8 cellular contexts compared by ENCODE assay signal in the genomic region with DNA sequence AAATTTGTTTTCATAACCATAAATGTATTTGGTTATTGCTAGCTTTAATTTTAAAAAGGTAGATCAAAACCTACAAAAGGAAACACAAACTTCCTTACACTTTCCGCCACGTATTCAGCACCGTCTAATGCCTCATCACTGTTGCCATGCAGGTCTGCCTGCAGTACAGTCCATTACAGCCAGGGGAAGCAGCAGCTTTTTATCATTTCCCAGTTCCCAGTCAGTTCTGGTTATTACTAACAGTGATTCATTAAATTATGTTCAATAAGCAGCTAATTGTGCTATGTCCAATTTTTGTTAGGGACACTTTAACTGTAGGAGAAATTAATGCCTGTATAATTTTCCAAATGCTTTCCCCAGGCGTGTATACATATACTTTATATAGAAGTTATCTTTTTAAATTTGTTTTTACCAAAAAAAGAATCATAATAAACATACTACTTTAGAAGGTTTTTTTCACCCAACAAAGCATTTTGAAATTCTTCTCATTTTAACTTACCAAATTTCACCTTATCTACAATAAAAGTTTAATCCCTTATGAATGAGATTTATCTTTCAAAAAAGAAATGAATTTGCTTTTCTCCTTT.
A peak's percentile ranks its signal among the peaks of the same experiment; 100 is the strongest.
DNase-seq lines count a peak whose midpoint lies in the region; ATAC-seq and TF ChIP-seq lines count a peak whose summit lies in the region.

No MANE protein-coding gene starts in this region.

- 0 to 80% methylated on average over 1 of the region's 4 CpGs for WGBS in mesodermal cell (ENCODE audit: insufficient coverage in 2 of 2), 2 experiments

- CTCF ChIA-PET in WTC11 (lab: Charles Lee), result interaction anchor here (0.5 to 1.3 kb wide), 16 partner anchors 9 to 838 kb away, joined by 3 to 6 read pairs (median 3); no protein-coding TSS in a partner anchor

- H4K20me1 ChIP-seq in Loucy (ENCODE audit: insufficient read depth, low read length, poor library complexity, severe bottlenecking), result no peaks in the 10 kb centered on the region

- no peak overlapping the region for H3K27ac Mint-ChIP-seq in WTC11
- H3K27ac Mint-ChIP-seq in effector memory CD8-positive, alpha-beta T cell, result no peak overlapping the region
- H3K27ac Mint-ChIP-seq in stimulated activated naive CD8-positive, alpha-beta T cell treated with anti-CD3 and anti-CD28 coated beads, Interleukin-15, amount 100 ng/mL, for 72 hours, result no peak overlapping the region

- H3K27me3 Mint-ChIP-seq in WTC11 (ENCODE audit: low read depth), result no peaks in the 10 kb centered on the region
- H3K27me3 Mint-ChIP-seq in effector memory CD8-positive, alpha-beta T cell, result peaks cover 5 to 20% of the 10 kb centered on the region in 2 donors
- peaks cover 6% of the 10 kb centered on the region for H3K27me3 Mint-ChIP-seq in stimulated activated naive CD8-positive, alpha-beta T cell treated with anti-CD3 and anti-CD28 coated beads, Interleukin-15, amount 100 ng/mL, for 72 hours

- H3K36me3 ChIP-seq in Loucy (ENCODE audit: insufficient read depth, low read length), result no peaks in the 10 kb centered on the region
- no peaks in the 10 kb centered on the region for H3K36me3 ChIP-seq in mesodermal cell (ENCODE audit: control insufficient read depth, insufficient read depth, low read length)

- TF ChIP-seq CTCF in Loucy (conservative IDR thresholded peaks at IDR 0.05; ENCODE audit: low read length) (peak; percentile 83), WTC11 (IDR thresholded peaks at IDR 0.05) (peak; percentile 60)

- H3K9ac ChIP-seq in Loucy (ENCODE audit: low read depth, low read length, poor library complexity, severe bottlenecking), result no peak overlapping the region

- H3K9me3 ChIP-seq in Loucy (ENCODE audit: insufficient read depth, low read depth, low read length) (no peaks in the 10 kb centered on the region), mesodermal cell (ENCODE audit: control insufficient read depth, low read length) (no peaks in the 10 kb centered on the region)

- H3K36me3 Mint-ChIP-seq in WTC11, result no peaks in the 10 kb centered on the region
- H3K36me3 Mint-ChIP-seq in effector memory CD8-positive, alpha-beta T cell (ENCODE audit: insufficient read depth), result no peaks in the 10 kb centered on the region

- ATAC-seq in WTC11, result peak; percentile 91
- peak; percentile 90 for ATAC-seq in effector memory CD8-positive, alpha-beta T cell (replicated peaks)
- ATAC-seq in stimulated activated naive CD8-positive, alpha-beta T cell treated with anti-CD3 and anti-CD28 coated beads, Interleukin-15, amount 100 ng/mL, for 72 hours, result peak; percentile 96

- POLR2A ChIA-PET in WTC11 (lab: Charles Lee), result no interaction called here

- no peaks in the 10 kb centered on the region for H3K27me3 ChIP-seq in Loucy (ENCODE audit: insufficient read depth, low read length, poor library complexity, severe bottlenecking)

- H3K27ac ChIP-seq in mesodermal cell (ENCODE audit: low read depth, low read length, severe bottlenecking), result peak overlapping the region; percentile 92

- no peaks in the 10 kb centered on the region for H3K9me2 ChIP-seq in Loucy (replicated peaks; ENCODE audit: low read depth, low read length)

- peaks cover 64% of the 10 kb centered on the region for H3K4me1 ChIP-seq in Loucy (ENCODE audit: insufficient read depth, low read length, poor library complexity, severe bottlenecking)
- peaks cover 23% of the 10 kb centered on the region for H3K4me1 ChIP-seq in mesodermal cell (ENCODE audit: control insufficient read depth, insufficient read depth, low read length, poor library complexity, severe bottlenecking)

- H3K9me3 Mint-ChIP-seq in WTC11, result no peaks in the 10 kb centered on the region
- H3K9me3 Mint-ChIP-seq in effector memory CD8-positive, alpha-beta T cell, result no peaks in the 10 kb centered on the region
- H3K9me3 Mint-ChIP-seq in stimulated activated naive CD8-positive, alpha-beta T cell treated with anti-CD3 and anti-CD28 coated beads, Interleukin-15, amount 100 ng/mL, for 72 hours, result no peaks in the 10 kb centered on the region

- no peak overlapping the region for H3K4me3 Mint-ChIP-seq in WTC11
- H3K4me3 Mint-ChIP-seq in effector memory CD8-positive, alpha-beta T cell, result no peak overlapping the region
- H3K4me3 Mint-ChIP-seq in stimulated activated naive CD8-positive, alpha-beta T cell treated with anti-CD3 and anti-CD28 coated beads, Interleukin-15, amount 100 ng/mL, for 72 hours, result no peak overlapping the region

- no peaks in the 10 kb centered on the region for H3F3A ChIP-seq in Loucy (ENCODE audit: low read depth)

- H3K4me2 ChIP-seq in Loucy (ENCODE audit: low read depth, low read length, poor library complexity, severe bottlenecking), result peak overlapping the region; percentile 46

- H3K4me3 ChIP-seq in Loucy (ENCODE audit: low read length, poor library complexity, severe bottlenecking), result peak overlapping the region; percentile 40
- no peak overlapping the region for H3K4me3 ChIP-seq in mesodermal cell (ENCODE audit: extremely low read depth, insufficient read depth, low read length, poor library complexity, severe bottlenecking)

- H3K79me2 ChIP-seq in Loucy (ENCODE audit: insufficient read depth, low read length), result no peaks in the 10 kb centered on the region

- peak; percentile 62 for DNase-seq in SIG-M5 treated with dmso at 0.1 percent for 504 hours (lab: John Stamatoyannopoulos, UW; ENCODE audit: unreplicated experiment)
- DNase-seq in SIG-M5 (lab: John Stamatoyannopoulos, UW), result no peak
- DNase-seq in HCEC 1CT, result peak; percentile 79
- DNase-seq in WTC11 (ENCODE audit: low spot score), result peak; percentile 43
- peak; percentile 4 to 13 (median 11) for DNase-seq in effector memory CD8-positive, alpha-beta T cell
- DNase-seq in stimulated activated naive CD8-positive, alpha-beta T cell treated with anti-CD3 and anti-CD28 coated beads, Interleukin-15, amount 100 ng/mL, for 72 hours, result peak; percentile 23 to 62

- peaks cover 9% of the 10 kb centered on the region for H3K4me1 Mint-ChIP-seq in WTC11
- H3K4me1 Mint-ChIP-seq in effector memory CD8-positive, alpha-beta T cell (ENCODE audit: low read depth in 2 of 2), result no peaks in the 10 kb centered on the region
- peaks cover 39% of the 10 kb centered on the region for H3K4me1 Mint-ChIP-seq in stimulated activated naive CD8-positive, alpha-beta T cell treated with anti-CD3 and anti-CD28 coated beads, Interleukin-15, amount 100 ng/mL, for 72 hours

- H2AFZ ChIP-seq in Loucy (ENCODE audit: low read length), result no peak overlapping the region

TF ChIP-seq in WTC11, 78 proteins besides CTCF, POLR2A, EP300 and RAD21:
- TF ChIP-seq PRRX2 (CRISPR knock-in tag; IDR thresholded peaks at IDR 0.05) (no peak), CREB1 (CRISPR knock-in tag; IDR thresholded peaks at IDR 0.05) (no peak), ESRRA (CRISPR knock-in tag; IDR thresholded peaks at IDR 0.05; ENCODE audit: borderline replicate concordance) (no peak), HMGA2 (CRISPR knock-in tag; IDR thresholded peaks at IDR 0.05) (no peak), ZNF317 (CRISPR knock-in tag; IDR thresholded peaks at IDR 0.05; ENCODE audit: borderline replicate concordance, low read depth) (no peak), ATF1 (CRISPR knock-in tag; IDR thresholded peaks at IDR 0.05) (no peak)
- TF ChIP-seq, protein P1, sequence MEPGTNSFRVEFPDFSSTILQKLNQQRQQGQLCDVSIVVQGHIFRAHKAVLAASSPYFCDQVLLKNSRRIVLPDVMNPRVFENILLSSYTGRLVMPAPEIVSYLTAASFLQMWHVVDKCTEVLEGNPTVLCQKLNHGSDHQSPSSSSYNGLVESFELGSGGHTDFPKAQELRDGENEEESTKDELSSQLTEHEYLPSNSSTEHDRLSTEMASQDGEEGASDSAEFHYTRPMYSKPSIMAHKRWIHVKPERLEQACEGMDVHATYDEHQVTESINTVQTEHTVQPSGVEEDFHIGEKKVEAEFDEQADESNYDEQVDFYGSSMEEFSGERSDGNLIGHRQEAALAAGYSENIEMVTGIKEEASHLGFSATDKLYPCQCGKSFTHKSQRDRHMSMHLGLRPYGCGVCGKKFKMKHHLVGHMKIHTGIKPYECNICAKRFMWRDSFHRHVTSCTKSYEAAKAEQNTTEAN (CRISPR knock-in tag; IDR thresholded peaks at IDR 0.05), result no peak
- TF ChIP-seq, protein P2, sequence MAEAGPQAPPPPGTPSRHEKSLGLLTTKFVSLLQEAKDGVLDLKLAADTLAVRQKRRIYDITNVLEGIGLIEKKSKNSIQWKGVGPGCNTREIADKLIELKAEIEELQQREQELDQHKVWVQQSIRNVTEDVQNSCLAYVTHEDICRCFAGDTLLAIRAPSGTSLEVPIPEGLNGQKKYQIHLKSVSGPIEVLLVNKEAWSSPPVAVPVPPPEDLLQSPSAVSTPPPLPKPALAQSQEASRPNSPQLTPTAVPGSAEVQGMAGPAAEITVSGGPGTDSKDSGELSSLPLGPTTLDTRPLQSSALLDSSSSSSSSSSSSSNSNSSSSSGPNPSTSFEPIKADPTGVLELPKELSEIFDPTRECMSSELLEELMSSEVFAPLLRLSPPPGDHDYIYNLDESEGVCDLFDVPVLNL (CRISPR knock-in tag; IDR thresholded peaks at IDR 0.05; ENCODE audit: borderline replicate concordance, low read depth), result no peak
